Comparison of ENCODE assay signal across 8 cellular contexts in the genomic region with DNA sequence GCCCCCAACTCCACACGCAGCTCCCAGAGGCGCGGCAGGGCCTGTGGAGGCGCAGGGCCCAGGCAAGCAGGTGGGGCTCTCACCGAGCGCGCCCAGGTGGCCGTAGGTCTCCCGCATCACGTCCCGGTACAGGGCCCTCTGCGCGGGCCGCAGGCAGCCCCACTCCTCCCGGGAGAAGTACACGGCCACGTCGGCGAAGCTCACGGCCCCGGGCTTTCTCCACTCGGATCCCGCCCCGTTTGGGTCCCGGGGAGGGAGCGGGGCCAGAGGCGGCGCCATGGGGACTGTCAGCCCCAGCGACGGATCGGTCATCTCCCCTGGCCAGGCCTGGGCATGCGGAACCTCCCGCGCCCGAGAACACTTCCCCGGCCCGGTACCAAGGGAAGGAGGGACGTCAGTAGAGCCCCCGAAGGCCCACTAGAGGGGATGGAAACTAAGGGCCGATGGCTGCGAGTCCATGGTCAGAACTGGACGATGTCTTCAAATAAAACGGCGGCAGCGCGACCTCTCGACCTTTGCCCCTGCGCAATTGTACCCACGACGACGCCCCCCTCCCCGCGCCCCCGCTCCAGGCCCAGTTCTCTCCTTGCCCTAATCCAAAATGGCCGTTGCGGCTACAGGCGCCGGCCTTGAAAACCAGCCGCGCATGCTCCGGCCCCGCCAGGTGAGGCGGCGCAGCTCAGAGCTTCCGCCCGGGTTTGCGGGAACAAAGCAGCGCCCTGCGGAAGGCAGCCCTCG. TPM values are rescaled to one million over a fixed set of nuclear protein-coding genes. Genes with fewer than 3 reads are reported as not detected.
DNase-seq lines count a peak whose midpoint lies in the region; ATAC-seq, FAIRE-seq and TF ChIP-seq lines count a peak whose summit lies in the region.

TSS of gene ZNF747 (minus strand) at position 491 of the 738 bp plus-strand sequence. CDS start at position 312, 179 bp downstream.

- CTCF ChIA-PET in RWPE1 (lab: Yijun Ruan, JAX) = interaction anchor here (0.6 to 2.0 kb wide), 3 partner anchors 73 to 104 kb away, joined by 3 to 30 read pairs (median 3); partner anchors contain the start of gene DCTPP1

- ATAC-seq in GM21576 (IDR thresholded peaks at IDR 0.05; ENCODE audit: unreplicated experiment) (peak; percentile 48), natural killer cell (peak; percentile 86 to 93 (median 89))
- peak; percentile 82 for ATAC-seq in activated T-helper 17 cell treated with anti-CD3 and anti-CD28 coated beads, Interleukin-2, amount 50 U/mL, for 72 hours (replicated peaks)

- peak within 1 kb of the TSS; percentile 89 for H3K27ac ChIP-seq in RWPE1
- peak within 1 kb of the TSS; percentile 87 for H3K27ac ChIP-seq in fibroblast of lung (ENCODE audit: insufficient read depth, low read length)

- H3K4me3 Mint-ChIP-seq in activated T-helper 17 cell treated with anti-CD3 and anti-CD28 coated beads, Interleukin-2, amount 50 U/mL, for 72 hours = peak within 1 kb of the TSS; percentile 99
- peak within 1 kb of the TSS; percentile 96 for H3K4me3 Mint-ChIP-seq in natural killer cell

- H3K4me3 ChIP-seq in LNCaP clone FGC (ENCODE audit: low read depth, low read length) (peak within 1 kb of the TSS; percentile 72), fibroblast of lung (replicated peaks in 1 of 4; ENCODE audit: control extremely low read depth in 1 of 4, insufficient read depth in 1 of 4, low read depth in 3 of 4, low read length in 4 of 4) (peak within 1 kb of the TSS; percentile 67 to 95 (median 70))

- H3K9ac ChIP-seq in fibroblast of lung (ENCODE audit: insufficient read depth, low read length) = peak within 1 kb of the TSS; percentile 88

- no peaks in the 10 kb centered on the region for H3K4me1 Mint-ChIP-seq in activated T-helper 17 cell treated with anti-CD3 and anti-CD28 coated beads, Interleukin-2, amount 50 U/mL, for 72 hours
- H3K4me1 Mint-ChIP-seq in natural killer cell = peaks cover 22 to 30% of the 10 kb centered on the region in 2 donors

- FAIRE-seq in D721Med (lab: Jason Lieb, UNC) = no peak

- DNase-seq in D721Med (ENCODE audit: insufficient read length, low spot score) = peak; percentile 96
- DNase-seq in LNCaP clone FGC (ENCODE audit: low read depth) = peak; percentile 76
- peak; percentile 83 for DNase-seq in RWPE1 (ENCODE audit: low spot score)
- peak; percentile 80 to 89 for DNase-seq in fibroblast of lung (ENCODE audit: low read depth in 2 of 2)
- peak; percentile 86 for DNase-seq in natural killer cell
- peak; percentile 80 to 91 (median 88) for DNase-seq in stimulated activated naive CD4-positive, alpha-beta T cell (lab: John Stamatoyannopoulos, UW)

- H2AFZ ChIP-seq in fibroblast of lung (ENCODE audit: low read length) = peak within 1 kb of the TSS; percentile 95

- H3K79me2 ChIP-seq in fibroblast of lung (ENCODE audit: control insufficient read depth, insufficient read depth, low read length) = no peaks in the 10 kb centered on the region

- intact Hi-C loops in natural killer cell (cut with micrococcal nuclease) = loop anchor here (1.0 to 10.0 kb wide), 4 partner anchors 24 to 100 kb away; partner anchors contain the start of genes DCTPP1, ZNF764 and ZNF785

- H3K27me3 ChIP-seq in fibroblast of lung (ENCODE audit: control insufficient read depth, insufficient read depth, low read length) = no peaks in the 10 kb centered on the region

- H3K9me3 Mint-ChIP-seq in activated T-helper 17 cell treated with anti-CD3 and anti-CD28 coated beads, Interleukin-2, amount 50 U/mL, for 72 hours = no peaks in the 10 kb centered on the region
- no peaks in the 10 kb centered on the region for H3K9me3 Mint-ChIP-seq in natural killer cell

- H3K4me2 ChIP-seq in fibroblast of lung (ENCODE audit: extremely low read depth, insufficient read depth, low read length) = peak within 1 kb of the TSS; percentile 97

- no peaks in the 10 kb centered on the region for H3K9me3 ChIP-seq in fibroblast of lung (ENCODE audit: control insufficient read depth, insufficient read depth, low read depth, low read length)

- peaks cover 1% of the 10 kb centered on the region for H3K36me3 ChIP-seq in fibroblast of lung (ENCODE audit: control insufficient read depth, insufficient read depth, low read length)

- H3K36me3 Mint-ChIP-seq in activated T-helper 17 cell treated with anti-CD3 and anti-CD28 coated beads, Interleukin-2, amount 50 U/mL, for 72 hours (ENCODE audit: low read depth) = peaks cover 70% of the 10 kb centered on the region
- no peaks in the 10 kb centered on the region for H3K36me3 Mint-ChIP-seq in natural killer cell

- no peaks in the 10 kb centered on the region for H4K20me1 ChIP-seq in fibroblast of lung (ENCODE audit: control insufficient read depth, extremely low read depth, insufficient read depth, low read length)

- TF ChIP-seq CTCF in D721Med (IDR thresholded peaks at IDR 0.05; ENCODE audit: insufficient read depth, missing control alignments) (no peak), LNCaP clone FGC (IDR thresholded peaks at IDR 0.05; ENCODE audit: control insufficient read depth, extremely low read depth, insufficient read depth) (no peak), RWPE1 (conservative IDR thresholded peaks at IDR 0.05; ENCODE audit: low read depth) (no peak), fibroblast of lung (conservative IDR thresholded peaks at IDR 0.05 in 1 of 2, IDR thresholded peaks at IDR 0.05 in 1 of 2; ENCODE audit: low read depth in 1 of 2, low read length in 2 of 2) (no peak), natural killer cell (IDR thresholded peaks at IDR 0.05) (no peak)

- POLR2A ChIA-PET in RWPE1 (lab: Yijun Ruan, JAX; ENCODE audit: low non-redundant PET) = interaction anchor here (0.6 to 1.5 kb wide), 3 partner anchors 24 to 156 kb away, joined by 3 to 5 read pairs (median 3); partner anchors contain the start of genes DCTPP1 and ZNF764

- H3K27me3 Mint-ChIP-seq in activated T-helper 17 cell treated with anti-CD3 and anti-CD28 coated beads, Interleukin-2, amount 50 U/mL, for 72 hours = no peaks in the 10 kb centered on the region
- H3K27me3 Mint-ChIP-seq in natural killer cell (ENCODE audit: low read depth in 2 of 2) = no peaks in the 10 kb centered on the region

- peaks cover 6% of the 10 kb centered on the region for H3K4me1 ChIP-seq in fibroblast of lung (ENCODE audit: control insufficient read depth, extremely low read depth, insufficient read depth, low read length)

- H3K27ac Mint-ChIP-seq in activated T-helper 17 cell treated with anti-CD3 and anti-CD28 coated beads, Interleukin-2, amount 50 U/mL, for 72 hours = peak within 1 kb of the TSS; percentile 99
- peak within 1 kb of the TSS; percentile 83 to 95 for H3K27ac Mint-ChIP-seq in natural killer cell

RNA-seq across cellular contexts. Expression of gene ZNF747, which starts in this region (rescaled TPM):
- total RNA-seq in activated T-helper 17 cell treated with anti-CD3 and anti-CD28 coated beads, Interleukin-2, amount 50 U/mL, for 72 hours = 10 to 100 TPM in 1 of 2 donors, 1 to 10 TPM in 1; 6.9 to 12.9 TPM
- total RNA-seq in fibroblast of lung (7.4 and 10.6 TPM in 2 replicates), natural killer cell (1 to 10 TPM; 5.0 to 8.6 (median 6.3) TPM)
- 3.9 and 4.4 TPM in 2 replicates for polyA plus RNA-seq in fibroblast of lung
- polyA plus RNA-seq in fibroblast of lung (2012) = 3.2 and 3.6 TPM in 2 replicates
- 2.9 and 7.4 TPM in 2 replicates for polyA minus RNA-seq in fibroblast of lung (ENCODE audit: low replicate concordance)

Comparison
In these comparisons a context has a peak if more than half of its experiments do, and no peak if none do; other contexts are left out.
1. Peak in every context shown above with its lines: DNase-seq, ATAC-seq, H3K4me3 ChIP-seq and H3K27ac ChIP-seq.